Comparison of ENCODE assay signal across 1 cellular context in genomic region chr1:100352267-100353072, GRCh38.
TF ChIP-seq lines count a peak whose summit lies in the region.

Gene CDC14A (plus strand): TSS chr1:100352506. CDS start chr1:100352955, 449 bp downstream.

TF ChIP-seq in K562, 482 proteins besides CTCF, POLR2A, EP300 and RAD21 (continued from another document and continues in another):
- TF ChIP-seq CBX1 (IDR thresholded peaks at IDR 0.05; ENCODE audit: low read depth): no peak
- no peak for TF ChIP-seq ZNF253 (CRISPR knock-in tag; conservative IDR thresholded peaks at IDR 0.05)
- TF ChIP-seq ILK (tag; IDR thresholded peaks at IDR 0.05; ENCODE audit: borderline replicate concordance, low read depth): no peak
- no peak for TF ChIP-seq TCF7L2 (IDR thresholded peaks at IDR 0.05; ENCODE audit: low read depth, low read length)
- no peak for TF ChIP-seq ZNF76 (CRISPR knock-in tag; IDR thresholded peaks at IDR 0.05; ENCODE audit: borderline replicate concordance)
- TF ChIP-seq BCL6 (CRISPR knock-in tag; IDR thresholded peaks at IDR 0.05): no peak
- TF ChIP-seq NFYB (IDR thresholded peaks at IDR 0.05; ENCODE audit: extremely low read depth, insufficient read length): no peak
- TF ChIP-seq NCOA4 (IDR thresholded peaks at IDR 0.05; ENCODE audit: partially characterized antibody): peak; percentile 40
- no peak for TF ChIP-seq PRPF4 (IDR thresholded peaks at IDR 0.05; ENCODE audit: insufficient read depth, low read depth, low read length, poor library complexity, severe bottlenecking)
- TF ChIP-seq ZNF586 (CRISPR knock-in tag; conservative IDR thresholded peaks at IDR 0.05): no peak
- no peak for TF ChIP-seq POLR2H (tag; IDR thresholded peaks at IDR 0.05; ENCODE audit: low read depth)
- no peak for TF ChIP-seq RBM14 (IDR thresholded peaks at IDR 0.05; ENCODE audit: borderline replicate concordance, insufficient read depth, low read depth, low read length)
- TF ChIP-seq POLR2G (IDR thresholded peaks at IDR 0.05; ENCODE audit: low read depth, low read length): peak; percentile 86
- no peak for TF ChIP-seq ZSCAN32 (CRISPR knock-in tag; IDR thresholded peaks at IDR 0.05)
- no peak for TF ChIP-seq NONO (IDR thresholded peaks at IDR 0.05; ENCODE audit: low read depth in 2 of 2, low read length in 1 of 2)
- peak; percentile 41 for TF ChIP-seq TAF1 (IDR thresholded peaks at IDR 0.05; ENCODE audit: control insufficient read depth, extremely low read depth, insufficient read depth, low read length, severe bottlenecking)
- no peak for TF ChIP-seq MCM7 (IDR thresholded peaks at IDR 0.05)
- no peak for TF ChIP-seq ID3 (CRISPR knock-in tag; IDR thresholded peaks at IDR 0.05)
- no peak for TF ChIP-seq ID3 (tag; IDR thresholded peaks at IDR 0.05)
- no peak for TF ChIP-seq FOSL1 (tag; conservative IDR thresholded peaks at IDR 0.05)
- TF ChIP-seq SMAD3 (CRISPR knock-in tag; conservative IDR thresholded peaks at IDR 0.05): no peak
- TF ChIP-seq ARID4B (CRISPR knock-in tag; IDR thresholded peaks at IDR 0.05): peak; percentile 74
- peak; percentile 65 for TF ChIP-seq SUPT5H (IDR thresholded peaks at IDR 0.05)
- no peak for TF ChIP-seq PHB (CRISPR knock-in tag; IDR thresholded peaks at IDR 0.05)
- TF ChIP-seq CREB5 (CRISPR knock-in tag; IDR thresholded peaks at IDR 0.05): no peak
- no peak for TF ChIP-seq CREB3L1 (IDR thresholded peaks at IDR 0.05; ENCODE audit: borderline replicate concordance, low read depth)
- TF ChIP-seq ZNF75A (CRISPR knock-in tag; IDR thresholded peaks at IDR 0.05): no peak
- TF ChIP-seq ZNF668 (CRISPR knock-in tag; IDR thresholded peaks at IDR 0.05): no peak
- no peak for TF ChIP-seq BRCA1 (IDR thresholded peaks at IDR 0.05)
- no peak for TF ChIP-seq BRCA1 (CRISPR knock-in tag; IDR thresholded peaks at IDR 0.05)
- no peak for TF ChIP-seq ZNF408 (CRISPR knock-in tag; IDR thresholded peaks at IDR 0.05; ENCODE audit: low read depth)
- TF ChIP-seq ETV1 (tag; conservative IDR thresholded peaks at IDR 0.05; ENCODE audit: low read depth): no peak
- TF ChIP-seq ATF1 (CRISPR knock-in tag; IDR thresholded peaks at IDR 0.05): no peak
- no peak for TF ChIP-seq ATF1 (tag; IDR thresholded peaks at IDR 0.05)
- no peak for TF ChIP-seq STAT5A (IDR thresholded peaks at IDR 0.05; ENCODE audit: borderline replicate concordance, low read length)
- no peak for TF ChIP-seq TRIM24 (IDR thresholded peaks at IDR 0.05)
- TF ChIP-seq PTTG1 (tag; IDR thresholded peaks at IDR 0.05; ENCODE audit: low read depth): no peak
- TF ChIP-seq RBM17 (IDR thresholded peaks at IDR 0.05; ENCODE audit: borderline replicate concordance, low read depth, low read length): no peak
- TF ChIP-seq TSC22D4 (tag; IDR thresholded peaks at IDR 0.05): no peak
- no peak for TF ChIP-seq CLOCK (CRISPR knock-in tag; IDR thresholded peaks at IDR 0.05; ENCODE audit: borderline replicate concordance)
- TF ChIP-seq FOXK1 (CRISPR knock-in tag; IDR thresholded peaks at IDR 0.05; ENCODE audit: borderline replicate concordance): no peak
- TF ChIP-seq ZNF224 (CRISPR knock-in tag; IDR thresholded peaks at IDR 0.05): no peak
- TF ChIP-seq SMAD2 (IDR thresholded peaks at IDR 0.05; ENCODE audit: low read depth, low read length): no peak
- TF ChIP-seq ELK3 (CRISPR knock-in tag; IDR thresholded peaks at IDR 0.05): no peak
- TF ChIP-seq ZNF644 (tag; IDR thresholded peaks at IDR 0.05; ENCODE audit: low read depth): no peak
- TF ChIP-seq EHMT2 (IDR thresholded peaks at IDR 0.05): no peak
- TF ChIP-seq NFRKB (IDR thresholded peaks at IDR 0.05; ENCODE audit: low read depth): no peak
- no peak for TF ChIP-seq POU5F1 (IDR thresholded peaks at IDR 0.05; ENCODE audit: borderline replicate concordance, low read depth, low read length, partially characterized antibody)
- TF ChIP-seq U2AF2 (optimal IDR thresholded peaks at IDR 0.05; ENCODE audit: low read depth, low read length): no peak
- no peak for TF ChIP-seq ELF4 (CRISPR knock-in tag; IDR thresholded peaks at IDR 0.05)
- no peak for TF ChIP-seq ZBTB43 (CRISPR knock-in tag; IDR thresholded peaks at IDR 0.05)
- TF ChIP-seq MBD1 (CRISPR knock-in tag; IDR thresholded peaks at IDR 0.05): no peak
- TF ChIP-seq ZNF436 (CRISPR knock-in tag; IDR thresholded peaks at IDR 0.05): no peak
- 0 out of 4 replicates have a peak, but pooled peaks of 1 of the 2 experiments have one; percentile 35 for TF ChIP-seq BCLAF1 (IDR thresholded peaks at IDR 0.05; ENCODE audit: borderline replicate concordance in 1 of 2, control insufficient read depth in 1 of 2, low read depth in 2 of 2, low read length in 1 of 2)
